In the genomic region with DNA sequence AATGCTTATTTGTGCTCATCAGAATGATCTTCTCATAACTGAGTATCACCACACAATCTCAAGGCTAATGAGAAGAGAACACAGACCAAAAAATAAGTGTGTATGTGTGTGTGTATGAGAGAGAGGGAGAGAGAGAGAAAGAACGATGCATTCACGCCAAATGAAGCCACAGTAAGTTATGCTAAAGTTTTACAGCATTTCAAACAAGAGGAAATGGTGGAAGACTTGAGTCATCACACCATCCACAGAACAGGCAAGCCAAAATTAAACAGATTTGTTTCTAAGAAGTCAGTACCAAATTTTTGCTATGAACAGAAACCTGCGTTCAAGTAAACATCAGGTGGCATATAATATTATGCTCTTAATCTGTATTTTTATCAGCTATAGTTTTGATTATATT, we compare ENCODE assay signal across 13 cellular contexts.
A peak's percentile ranks its signal among the peaks of the same experiment; 100 is the strongest.
DNase-seq lines count a peak whose midpoint lies in the region; ATAC-seq, FAIRE-seq and TF ChIP-seq lines count a peak whose summit lies in the region.
"Had no signal": no experiment of that assay in that cellular context is flagged by ENCODE, and none has a peak within 500 bp of the region (broad histone marks: within the 10 kb centered on the region; RNA-seq: fewer than 3 reads in every experiment).

No MANE protein-coding gene starts in this region.

- no peak overlapping the region for H3K27ac ChIP-seq in CD4-positive, CD25-positive, alpha-beta regulatory T cell (ENCODE audit: insufficient read depth, low read length, poor library complexity, severe bottlenecking)
- no peak overlapping the region for H3K27ac ChIP-seq in HepG2 (ENCODE audit: extremely low read length, insufficient read depth, low read length)

- no peaks in the 10 kb centered on the region for H3K9me3 Mint-ChIP-seq in CD4-positive, CD25-positive, alpha-beta regulatory T cell
- H3K9me3 Mint-ChIP-seq in activated T-helper 2 cell treated with anti-CD3 and anti-CD28 coated beads, Interferon-gamma antibody, Interleukin-2, Interleukin-4, amounts not matched to agents 10 μg/mL and 5 μg/mL and 100 μg/mL, durations not matched to agents 14 hours and 24 hours and 36 hours = no peaks in the 10 kb centered on the region
- H3K9me3 Mint-ChIP-seq: IgD-negative memory B cell, neural crest cell had no signal

- H3K79me2 ChIP-seq in HepG2 (ENCODE audit: insufficient read depth, low read length) = peaks cover 38% of the 10 kb centered on the region

- H4K20me1 ChIP-seq in HepG2 (ENCODE audit: insufficient read depth, low read length) = peaks cover 5% of the 10 kb centered on the region; the same call in 1 of the 2 replicates

- in situ Hi-C loops in HepG2 (cut with HindIII; ENCODE audit: extremely low pct_ligation_motif_present, low pct_unique_long_range_greater_than_20kb) = no loop called here

- no peaks in the 10 kb centered on the region for H3K36me3 ChIP-seq in CD4-positive, CD25-positive, alpha-beta regulatory T cell (ENCODE audit: control insufficient read depth, insufficient read depth, low read length)
- H3K36me3 ChIP-seq in mucosa of descending colon (ENCODE audit: low read depth) = no peaks in the 10 kb centered on the region
- no peaks in the 10 kb centered on the region for H3K36me3 ChIP-seq in HepG2 (replicated peaks in 1 of 2; ENCODE audit: control insufficient read depth in 1 of 2, insufficient read depth in 2 of 2, low read length in 2 of 2)

- POLR2A ChIA-PET in HepG2 (lab: Yijun Ruan, JAX) = interaction anchor here (0.7 kb wide), 1 partner anchor 76 kb away, joined by 3 read pairs; no protein-coding TSS in a partner anchor

- no peaks in the 10 kb centered on the region for H3K27me3 ChIP-seq in CD4-positive, CD25-positive, alpha-beta regulatory T cell (ENCODE audit: control insufficient read depth, insufficient read depth, low read length)
- H3K27me3 ChIP-seq in HepG2 (ENCODE audit: control insufficient read depth in 1 of 2, insufficient read depth in 2 of 2, low read length in 2 of 2) = no peaks in the 10 kb centered on the region

- TF ChIP-seq RAD21 in HepG2 (CRISPR knock-in tag; IDR thresholded peaks at IDR 0.05) = no peak

- BruUV-seq in HepG2 (replicated peaks; lab: Mats Ljungman, UMichigan) = no TSS peak

- intact Hi-C loops in activated T-helper 2 cell treated with anti-CD3 and anti-CD28 coated beads, Interferon-gamma antibody, Interleukin-2, Interleukin-4, amounts not matched to agents 10 μg/mL and 5 μg/mL and 100 μg/mL, durations not matched to agents 14 hours and 24 hours and 36 hours (cut with micrococcal nuclease) = loop anchor here (2.0 to 10.0 kb wide), 5 partner anchors 14 to 418 kb away; partner anchors contain the start of genes MAP1LC3B2 and MED13L
- intact Hi-C loops in mucosa of descending colon (cut with DNase I, micrococcal nuclease) = no loop called here
- intact Hi-C loops in sciatic nerve (cut with DNase I) = no loop called here
- intact Hi-C loops in HepG2 (cut with micrococcal nuclease; ENCODE audit: unreplicated experiment) = no loop called here

- peak; percentile 85 to 90 for ATAC-seq in CD4-positive, CD25-positive, alpha-beta regulatory T cell (ENCODE audit: low read depth in 2 of 2)
- ATAC-seq in GM21825 (IDR thresholded peaks at IDR 0.05; ENCODE audit: unreplicated experiment) (no peak), mucosa of descending colon (no peak), sciatic nerve (no peak), HepG2 (no peak)

- H3K27ac Mint-ChIP-seq in CD4-positive, CD25-positive, alpha-beta regulatory T cell = peak overlapping the region; percentile 65 to 93 (median 84)
- peak overlapping the region; percentile 86 for H3K27ac Mint-ChIP-seq in activated T-helper 2 cell treated with anti-CD3 and anti-CD28 coated beads, Interferon-gamma antibody, Interleukin-2, Interleukin-4, amounts not matched to agents 10 μg/mL and 5 μg/mL and 100 μg/mL, durations not matched to agents 14 hours and 24 hours and 36 hours

- 96% methylated on average over 3 of the region's 3 CpGs for WGBS in HepG2 (ENCODE audit: low lambda C conversion rate)

- H2AFZ ChIP-seq in HepG2 (ENCODE audit: low read length) = no peak overlapping the region

- TF ChIP-seq CTCF in mucosa of descending colon (IDR thresholded peaks at IDR 0.05) (no peak), HepG2 (CRISPR knock-in tag; IDR thresholded peaks at IDR 0.05) (no peak)

- no peak for FAIRE-seq in HepG2 (lab: Jason Lieb, UNC)
- FAIRE-seq: GM18507 had no signal

- H3K4me2 ChIP-seq in HepG2 (ENCODE audit: low read depth, low read length) = no peak overlapping the region

- TF ChIP-seq EP300 in HepG2 (IDR thresholded peaks at IDR 0.05; ENCODE audit: low read depth in 2 of 2, low read length in 2 of 2) = no peak
- TF ChIP-seq EP300 in HepG2 (CRISPR knock-in tag; IDR thresholded peaks at IDR 0.05; ENCODE audit: borderline replicate concordance) = no peak

- peaks cover 12% of the 10 kb centered on the region for H3K4me1 ChIP-seq in CD4-positive, CD25-positive, alpha-beta regulatory T cell (ENCODE audit: control insufficient read depth, insufficient read depth, low read length, poor library complexity, severe bottlenecking)
- H3K4me1 ChIP-seq in mucosa of descending colon (ENCODE audit: low read depth) (peaks cover 30% of the 10 kb centered on the region), HepG2 (ENCODE audit: insufficient read depth, low read length) (peaks cover 50% of the 10 kb centered on the region)

- no peaks in the 10 kb centered on the region for H3K36me3 Mint-ChIP-seq in CD4-positive, CD25-positive, alpha-beta regulatory T cell
- no peaks in the 10 kb centered on the region for H3K36me3 Mint-ChIP-seq in activated T-helper 2 cell treated with anti-CD3 and anti-CD28 coated beads, Interferon-gamma antibody, Interleukin-2, Interleukin-4, amounts not matched to agents 10 μg/mL and 5 μg/mL and 100 μg/mL, durations not matched to agents 14 hours and 24 hours and 36 hours (ENCODE audit: low read depth)
- H3K36me3 Mint-ChIP-seq: IgD-negative memory B cell had no signal

- peak overlapping the region in 2 of 4 donors; percentile 2 to 22 for H3K4me3 Mint-ChIP-seq in CD4-positive, CD25-positive, alpha-beta regulatory T cell
- peak overlapping the region; percentile 43 for H3K4me3 Mint-ChIP-seq in activated T-helper 2 cell treated with anti-CD3 and anti-CD28 coated beads, Interferon-gamma antibody, Interleukin-2, Interleukin-4, amounts not matched to agents 10 μg/mL and 5 μg/mL and 100 μg/mL, durations not matched to agents 14 hours and 24 hours and 36 hours (ENCODE audit: low read depth)
- H3K4me3 Mint-ChIP-seq: neural crest cell had no signal

- no peak overlapping the region for H3K9ac ChIP-seq in HepG2 (ENCODE audit: insufficient read depth, low read depth, low read length)

- CTCF ChIA-PET in HepG2 (lab: Yijun Ruan, JAX; ENCODE audit: low intra/inter-chr PET ratio, low total read pairs) = no interaction called here

- no peaks in the 10 kb centered on the region for H3K27me3 Mint-ChIP-seq in CD4-positive, CD25-positive, alpha-beta regulatory T cell
- no peaks in the 10 kb centered on the region for H3K27me3 Mint-ChIP-seq in activated T-helper 2 cell treated with anti-CD3 and anti-CD28 coated beads, Interferon-gamma antibody, Interleukin-2, Interleukin-4, amounts not matched to agents 10 μg/mL and 5 μg/mL and 100 μg/mL, durations not matched to agents 14 hours and 24 hours and 36 hours (ENCODE audit: low read depth)
- H3K27me3 Mint-ChIP-seq: IgD-negative memory B cell had no signal

- peak in 1 of 3 donors; percentile 88 for DNase-seq in CD4-positive, CD25-positive, alpha-beta regulatory T cell
- DNase-seq in Kasumi-1 (lab: John Stamatoyannopoulos, UW) (peak; percentile 26 to 29), kidney tubule cell (ENCODE audit: low spot score) (peak; percentile 35), mucosa of descending colon (no peak), sciatic nerve (ENCODE audit: low spot score) (no peak), HepG2 (ENCODE audit: low spot score) (no peak)
- DNase-seq in activated T-helper 2 cell treated with anti-CD3 and anti-CD28 coated beads, Interferon-gamma antibody, Interleukin-2, Interleukin-4, amounts not matched to agents 10 μg/mL and 5 μg/mL and 100 μg/mL, durations not matched to agents 14 hours and 24 hours and 36 hours (ENCODE audit: low spot score) = no peak
- DNase-seq: NCI-H2227 treated with DMSO at 0.1 percent for 48 hours, trophoblast cell had no signal

- no peaks in the 10 kb centered on the region for H3K9me3 ChIP-seq in CD4-positive, CD25-positive, alpha-beta regulatory T cell (ENCODE audit: control insufficient read depth in 2 of 2, low read length in 2 of 2)
- no peaks in the 10 kb centered on the region for H3K9me3 ChIP-seq in mucosa of descending colon
- no peaks in the 10 kb centered on the region for H3K9me3 ChIP-seq in HepG2 (ENCODE audit: low read length)

- H3K4me3 ChIP-seq in CD4-positive, CD25-positive, alpha-beta regulatory T cell (ENCODE audit: low read depth, low read length) = no peak overlapping the region
- H3K4me3 ChIP-seq in mucosa of descending colon (no peak overlapping the region), HepG2 (replicated peaks in 1 of 3; ENCODE audit: insufficient read depth in 1 of 3, low read depth in 2 of 3, low read length in 3 of 3) (no peak overlapping the region)

- peaks cover 32 to 73% (median 50%) of the 10 kb centered on the region in 4 donors for H3K4me1 Mint-ChIP-seq in CD4-positive, CD25-positive, alpha-beta regulatory T cell
- H3K4me1 Mint-ChIP-seq in activated T-helper 2 cell treated with anti-CD3 and anti-CD28 coated beads, Interferon-gamma antibody, Interleukin-2, Interleukin-4, amounts not matched to agents 10 μg/mL and 5 μg/mL and 100 μg/mL, durations not matched to agents 14 hours and 24 hours and 36 hours (ENCODE audit: low read depth) = peaks cover 49% of the 10 kb centered on the region

- TF ChIP-seq POLR2A in HepG2 (IDR thresholded peaks at IDR 0.05; ENCODE audit: insufficient read depth in 1 of 2, low read depth in 2 of 2, low read length in 2 of 2) = no peak

TF ChIP-seq in HepG2, 621 proteins besides CTCF, POLR2A, EP300 and RAD21 (continues in another document):
- TF ChIP-seq, protein P1, sequence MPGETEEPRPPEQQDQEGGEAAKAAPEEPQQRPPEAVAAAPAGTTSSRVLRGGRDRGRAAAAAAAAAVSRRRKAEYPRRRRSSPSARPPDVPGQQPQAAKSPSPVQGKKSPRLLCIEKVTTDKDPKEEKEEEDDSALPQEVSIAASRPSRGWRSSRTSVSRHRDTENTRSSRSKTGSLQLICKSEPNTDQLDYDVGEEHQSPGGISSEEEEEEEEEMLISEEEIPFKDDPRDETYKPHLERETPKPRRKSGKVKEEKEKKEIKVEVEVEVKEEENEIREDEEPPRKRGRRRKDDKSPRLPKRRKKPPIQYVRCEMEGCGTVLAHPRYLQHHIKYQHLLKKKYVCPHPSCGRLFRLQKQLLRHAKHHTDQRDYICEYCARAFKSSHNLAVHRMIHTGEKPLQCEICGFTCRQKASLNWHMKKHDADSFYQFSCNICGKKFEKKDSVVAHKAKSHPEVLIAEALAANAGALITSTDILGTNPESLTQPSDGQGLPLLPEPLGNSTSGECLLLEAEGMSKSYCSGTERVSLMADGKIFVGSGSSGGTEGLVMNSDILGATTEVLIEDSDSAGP (CRISPR knock-in tag; IDR thresholded peaks at IDR 0.05; ENCODE audit: borderline replicate concordance) = no peak
- no peak for TF ChIP-seq MAFG (CRISPR knock-in tag; IDR thresholded peaks at IDR 0.05)

Comparison
In these comparisons a context has a peak if more than half of its experiments do, and no peak if none do; other contexts are left out.
1. ATAC-seq: peak in CD4-positive, CD25-positive, alpha-beta regulatory T cell (2 of 2); none in GM21825 (single experiment), mucosa of descending colon (single experiment), sciatic nerve (single experiment) and HepG2 (single experiment).
2. DNase-seq: peak in Kasumi-1 (2 of 2) and kidney tubule cell (single experiment); none in activated T-helper 2 cell treated with anti-CD3 and anti-CD28 coated beads, Interferon-gamma antibody, Interleukin-2, Interleukin-4, amounts not matched to agents 10 μg/mL and 5 μg/mL and 100 μg/mL, durations not matched to agents 14 hours and 24 hours and 36 hours (single experiment), mucosa of descending colon (0 of 3), sciatic nerve (single experiment) and HepG2 (single experiment).